In the genomic region with DNA sequence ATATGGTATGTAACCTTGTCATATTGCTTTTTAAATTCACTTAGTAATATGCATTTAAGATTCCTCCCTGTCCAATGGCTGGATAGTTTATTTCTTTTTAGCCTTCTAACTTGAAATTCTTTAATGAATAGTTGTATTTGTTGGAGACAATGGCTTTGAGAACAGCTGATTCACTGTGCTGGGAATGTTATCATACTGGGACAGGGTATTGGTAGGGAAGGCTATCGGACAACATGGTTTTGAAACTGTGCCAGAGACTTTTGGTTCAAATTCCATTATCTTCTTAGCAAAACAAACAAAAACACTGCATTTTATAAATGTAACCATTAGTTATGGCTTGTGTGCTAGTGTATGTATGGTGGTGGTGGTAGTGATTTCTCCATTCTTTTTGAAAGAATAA, we compare ENCODE assay signal across 21 cellular contexts.
DNase-seq lines count a peak whose midpoint lies in the region; ATAC-seq and TF ChIP-seq lines count a peak whose summit lies in the region.
"Had no signal": no experiment of that assay in that cellular context is flagged by ENCODE, and none has a peak within 500 bp of the region (broad histone marks: within the 10 kb centered on the region; RNA-seq: fewer than 3 reads in every experiment).

No MANE protein-coding gene starts in this region.

- no peaks in the 10 kb centered on the region for H3K9me3 ChIP-seq in PC-3 (ENCODE audit: low read length)
- no peaks in the 10 kb centered on the region for H3K9me3 ChIP-seq in osteoblast (ENCODE audit: low read depth, low read length)
- H3K9me3 ChIP-seq: thoracic aorta had no signal

- H3K79me2 ChIP-seq in PC-3 (ENCODE audit: low read length) (no peaks in the 10 kb centered on the region), osteoblast (ENCODE audit: insufficient read depth, low read length) (no peaks in the 10 kb centered on the region)

- H3K4me1 ChIP-seq in PC-3 (ENCODE audit: insufficient read depth, low read length) (peaks cover 32% of the 10 kb centered on the region), osteoblast (ENCODE audit: insufficient read depth, low read length) (peaks cover 12% of the 10 kb centered on the region), foreskin keratinocyte (no peaks in the 10 kb centered on the region)

- H3K4me2 ChIP-seq in PC-3 (ENCODE audit: low read length) (no peak overlapping the region), osteoblast (ENCODE audit: insufficient read depth, low read length) (peak overlapping the region; percentile 34)

- DNase-seq in EH (ENCODE audit: low read depth), result peak; percentile 91
- DNase-seq in PC-3, result peak; percentile 50
- DNase-seq in dermis blood vessel endothelial cell, result peak; percentile 71
- DNase-seq in osteoblast (ENCODE audit: insufficient read length, low spot score, missing footprints), result peak; percentile 74
- no peak for DNase-seq in activated naive CD4-positive, alpha-beta T cell treated with Interleukin-2 at 50 U/mL for 16 hours
- DNase-seq in foreskin keratinocyte, result no peak
- no peak for DNase-seq in stimulated activated naive B cell treated with anti-CD40 and anti-IgM and Interleukin-4, amounts not matched to agents 10 μg/mL and 1 μg/mL and 100 μg/mL, for 72 hours
- DNase-seq: activated CD4-positive, alpha-beta T cell treated with anti-CD3 and anti-CD28 coated beads, Interleukin-2, amount 10 ng/mL, durations not matched to agents 24 days and 14 days; activated naive CD4-positive, alpha-beta T cell treated with anti-CD3 and anti-CD28 coated beads, Interleukin-2, amount 50 U/mL, for 16 hours; effector CD8-positive, alpha-beta T cell; GF-D8; KBM-7; left ventricle myocardium superior; NCI-H1105 treated with DMSO at 0.1 percent for 48 hours; NCI-H2171; NCI-H774 had no signal

- H3K27me3 ChIP-seq in PC-3 (ENCODE audit: low read length) (no peaks in the 10 kb centered on the region), osteoblast (ENCODE audit: insufficient read depth, low read length) (no peaks in the 10 kb centered on the region), foreskin keratinocyte (no peaks in the 10 kb centered on the region)
- H3K27me3 ChIP-seq: cardiac muscle cell had no signal

- no peaks in the 10 kb centered on the region for H3K36me3 Mint-ChIP-seq in stimulated activated naive B cell treated with anti-CD40 and anti-IgM and Interleukin-4, amounts not matched to agents 10 μg/mL and 1 μg/mL and 100 μg/mL, for 72 hours

- no TSS peak for BruUV-seq in PC-3 (replicated peaks; lab: Mats Ljungman, UMichigan)

- H3K4me3 ChIP-seq in PC-3 (ENCODE audit: low read length) (no peak overlapping the region), osteoblast (ENCODE audit: insufficient read depth, low read length) (no peak overlapping the region)
- H3K4me3 ChIP-seq: cardiac muscle cell, skin epidermis, thoracic aorta had no signal

- H3K9ac ChIP-seq in PC-3 (ENCODE audit: low read length), result no peak overlapping the region

- intact Hi-C loops in PC-3 (cut with micrococcal nuclease), result loop anchor here (10.0 kb wide), 1 partner anchor 973 kb away; no protein-coding TSS in a partner anchor

- no peaks in the 10 kb centered on the region for H3F3A ChIP-seq in PC-3 (ENCODE audit: low read length, unreplicated experiment)

- no peak overlapping the region for H3K4me3 Mint-ChIP-seq in stimulated activated naive B cell treated with anti-CD40 and anti-IgM and Interleukin-4, amounts not matched to agents 10 μg/mL and 1 μg/mL and 100 μg/mL, for 72 hours
- H3K4me3 Mint-ChIP-seq: activated CD4-positive, alpha-beta T cell treated with anti-CD3 and anti-CD28 coated beads, Interleukin-2, amount 10 ng/mL, durations not matched to agents 24 days and 14 days had no signal

- CTCF ChIA-PET in PC-3 (lab: Charles Lee), result no interaction called here

- no peaks in the 10 kb centered on the region for H3K9me3 Mint-ChIP-seq in stimulated activated naive B cell treated with anti-CD40 and anti-IgM and Interleukin-4, amounts not matched to agents 10 μg/mL and 1 μg/mL and 100 μg/mL, for 72 hours

- no peak overlapping the region for H3K27ac Mint-ChIP-seq in stimulated activated naive B cell treated with anti-CD40 and anti-IgM and Interleukin-4, amounts not matched to agents 10 μg/mL and 1 μg/mL and 100 μg/mL, for 72 hours
- H3K27ac Mint-ChIP-seq: activated CD4-positive, alpha-beta T cell treated with anti-CD3 and anti-CD28 coated beads, Interleukin-2, amount 10 ng/mL, durations not matched to agents 24 days and 14 days had no signal

- H2AFZ ChIP-seq in PC-3 (ENCODE audit: low read length) (no peak overlapping the region), osteoblast (ENCODE audit: low read length) (no peak overlapping the region)

- H3K27ac ChIP-seq in PC-3 (ENCODE audit: low read length) (no peak overlapping the region), osteoblast (ENCODE audit: low read depth, low read length) (no peak overlapping the region), foreskin keratinocyte (no peak overlapping the region)
- H3K27ac ChIP-seq: cardiac muscle cell, skin epidermis, thoracic aorta had no signal

- H3K4me1 Mint-ChIP-seq in stimulated activated naive B cell treated with anti-CD40 and anti-IgM and Interleukin-4, amounts not matched to agents 10 μg/mL and 1 μg/mL and 100 μg/mL, for 72 hours, result no peaks in the 10 kb centered on the region
- H3K4me1 Mint-ChIP-seq: activated CD4-positive, alpha-beta T cell treated with anti-CD3 and anti-CD28 coated beads, Interleukin-2, amount 10 ng/mL, durations not matched to agents 24 days and 14 days had no signal

- H3K36me3 ChIP-seq in PC-3 (ENCODE audit: low read depth, low read length) (no peaks in the 10 kb centered on the region), osteoblast (ENCODE audit: insufficient read depth, low read length) (no peaks in the 10 kb centered on the region)
- H3K36me3 ChIP-seq: cardiac muscle cell, thoracic aorta had no signal

- no peaks in the 10 kb centered on the region for H3K9me2 ChIP-seq in PC-3 (replicated peaks; ENCODE audit: low read length)

- H3K27me3 Mint-ChIP-seq in stimulated activated naive B cell treated with anti-CD40 and anti-IgM and Interleukin-4, amounts not matched to agents 10 μg/mL and 1 μg/mL and 100 μg/mL, for 72 hours, result no peaks in the 10 kb centered on the region
- H3K27me3 Mint-ChIP-seq: activated CD4-positive, alpha-beta T cell treated with anti-CD3 and anti-CD28 coated beads, Interleukin-2, amount 10 ng/mL, durations not matched to agents 24 days and 14 days had no signal

- POLR2A ChIA-PET in PC-3 (lab: Charles Lee; ENCODE audit: unreplicated experiment), result interaction anchor here (0.6 kb wide), 1 partner anchor 410 kb away, joined by 3 read pairs; no protein-coding TSS in a partner anchor

- H4K20me1 ChIP-seq in PC-3 (ENCODE audit: low read length) (no peaks in the 10 kb centered on the region), osteoblast (ENCODE audit: insufficient read depth, low read length) (no peaks in the 10 kb centered on the region)

- TF ChIP-seq CTCF in PC-3 (conservative IDR thresholded peaks at IDR 0.05; ENCODE audit: low read depth, low read length) (no peak), osteoblast (IDR thresholded peaks at IDR 0.05; ENCODE audit: extremely low read depth, low read depth, low read length) (no peak), foreskin keratinocyte (conservative IDR thresholded peaks at IDR 0.05) (no peak)

- ATAC-seq in PC-3 (no peak), foreskin keratinocyte (no peak), HG02678 (IDR thresholded peaks at IDR 0.05; ENCODE audit: unreplicated experiment) (no peak)
- ATAC-seq in stimulated activated naive B cell treated with anti-CD40 and anti-IgM and Interleukin-4, amounts not matched to agents 10 μg/mL and 1 μg/mL and 100 μg/mL, for 72 hours (replicated peaks), result no peak
- ATAC-seq: left ventricle myocardium superior, Panc1 had no signal

Comparison
In these comparisons a context has a peak if more than half of its experiments do, and no peak if none do; other contexts are left out.
1. DNase-seq: peak in EH (single experiment), PC-3 (single experiment), dermis blood vessel endothelial cell (single experiment) and osteoblast (single experiment); none in activated naive CD4-positive, alpha-beta T cell treated with Interleukin-2 at 50 U/mL for 16 hours (single experiment), foreskin keratinocyte (0 of 2) and stimulated activated naive B cell treated with anti-CD40 and anti-IgM and Interleukin-4, amounts not matched to agents 10 μg/mL and 1 μg/mL and 100 μg/mL, for 72 hours (single experiment).